15 cellular contexts compared by ENCODE assay signal in the genomic region with DNA sequence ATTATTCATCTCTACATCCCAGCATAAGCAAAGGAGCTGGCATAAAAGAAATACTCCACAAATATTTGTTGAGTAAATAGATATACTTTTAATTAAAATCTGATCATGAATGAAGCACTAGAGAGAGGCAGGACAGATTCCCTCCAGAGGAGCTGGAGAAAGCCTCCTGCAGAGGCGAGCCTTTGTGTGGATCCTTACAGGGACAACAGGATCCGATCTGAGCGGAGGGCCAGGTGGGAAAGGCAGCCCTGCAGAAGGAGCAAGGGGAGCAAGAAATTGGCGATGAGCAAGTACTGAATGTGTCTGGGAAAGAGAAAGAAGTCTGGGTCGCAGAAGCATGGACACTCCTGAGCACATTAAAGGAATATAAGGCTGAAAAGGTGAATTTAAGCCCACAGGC.
"Had no signal": no experiment of that assay in that cellular context is flagged by ENCODE, and none has a peak within 500 bp of the region (broad histone marks: within the 10 kb centered on the region; RNA-seq: fewer than 3 reads in every experiment).

No MANE protein-coding gene starts in this region.

- H3K36me3 ChIP-seq: esophagus muscularis mucosa, WERI-Rb-1 had no signal

- H3K9me3 ChIP-seq: esophagus muscularis mucosa had no signal

- FAIRE-seq: colon had no signal

- DNase-seq: activated CD4-positive, alpha-beta T cell treated with anti-CD3 and anti-CD28 coated beads for 48 hours; activated CD8-positive, alpha-beta T cell treated with anti-CD3 and anti-CD28 coated beads for 36 hours; activated effector memory CD4-positive, alpha-beta T cell treated with anti-CD3 and anti-CD28 coated beads, Interleukin-2, amount 50 U/mL, for 16 hours; activated T-cell treated with anti-CD3 and anti-CD28 coated beads, Interleukin-2, amount 50 U/mL, for 48 hours; hypothalamus; immature natural killer cell; posterior cingulate gyrus; stimulated activated CD4-positive, alpha-beta T cell treated with anti-CD3 and anti-CD28 coated beads, Interleukin-15, amount 100 ng/mL, for 24 hours; stimulated activated CD4-positive, alpha-beta T cell treated with anti-CD3 and anti-CD28 coated beads, Interleukin-4, amount 100 ng/mL, for 1 hour; stimulated activated naive CD4-positive, alpha-beta T cell treated with Interleukin-2 at 50 U/mL for 16 hours; WERI-Rb-1 had no signal

- H3K4me3 ChIP-seq: esophagus muscularis mucosa, skin epidermis had no signal

- ATAC-seq: activated CD8-positive, alpha-beta T cell treated with anti-CD3 and anti-CD28 coated beads for 36 hours; activated naive CD4-positive, alpha-beta T cell treated with anti-CD3 and anti-CD28 coated beads, Interleukin-2, amount 50 U/mL, for 72 hours had no signal

- H3K27ac ChIP-seq: esophagus muscularis mucosa, skin epidermis, WERI-Rb-1 had no signal

- H3K27me3 ChIP-seq: esophagus muscularis mucosa had no signal
